In the genomic region with DNA sequence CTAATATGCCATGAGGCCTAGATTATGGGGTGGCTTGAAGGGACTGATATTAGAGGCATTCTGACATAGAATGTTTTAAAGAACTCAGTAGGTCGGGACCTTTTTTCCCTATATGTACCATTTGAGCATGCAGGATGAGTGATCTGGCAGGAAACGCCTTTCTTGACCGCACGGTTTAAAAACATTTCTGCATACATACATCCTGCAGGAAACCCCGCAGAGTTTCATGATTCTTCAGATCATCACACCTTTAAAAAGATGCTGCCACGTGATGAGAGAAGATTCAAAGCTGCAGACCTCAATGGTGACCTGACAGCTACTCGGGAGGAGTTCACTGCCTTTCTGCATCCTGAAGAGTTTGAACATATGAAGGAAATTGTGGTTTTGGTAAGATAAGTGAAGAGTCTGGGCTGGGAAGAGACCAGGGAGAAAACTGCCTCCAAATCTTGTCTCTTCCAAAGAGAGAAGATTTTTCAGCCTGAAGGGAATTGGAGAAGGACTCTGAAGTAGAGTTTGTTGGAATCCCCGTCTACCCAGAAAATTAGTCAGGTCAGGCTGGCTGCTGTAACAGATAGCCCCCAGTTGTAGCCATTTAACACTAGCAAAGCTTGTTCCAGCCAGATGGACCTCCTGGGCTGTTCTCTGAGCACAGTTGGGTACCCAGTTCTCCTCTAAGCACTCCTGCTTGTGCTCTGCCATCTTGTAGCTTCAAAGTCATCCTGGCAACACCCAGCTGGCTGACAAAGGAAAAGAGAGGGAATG, we compare ENCODE assay signal across 2 cellular contexts.
A peak's percentile ranks its signal among the peaks of the same experiment; 100 is the strongest.
TF ChIP-seq lines count a peak whose summit lies in the region.

No MANE protein-coding gene starts in this region.

TF ChIP-seq in HepG2, 621 proteins besides CTCF, POLR2A, EP300 and RAD21:
- no peak for TF ChIP-seq HNRNPH1 (optimal IDR thresholded peaks at IDR 0.05; ENCODE audit: low read depth, low read length)
- no peak for TF ChIP-seq POLR2G (IDR thresholded peaks at IDR 0.05; ENCODE audit: low read depth, low read length)
- peak; percentile 94 for TF ChIP-seq ZNF12 (CRISPR knock-in tag; IDR thresholded peaks at IDR 0.05)
- TF ChIP-seq, protein P1, sequence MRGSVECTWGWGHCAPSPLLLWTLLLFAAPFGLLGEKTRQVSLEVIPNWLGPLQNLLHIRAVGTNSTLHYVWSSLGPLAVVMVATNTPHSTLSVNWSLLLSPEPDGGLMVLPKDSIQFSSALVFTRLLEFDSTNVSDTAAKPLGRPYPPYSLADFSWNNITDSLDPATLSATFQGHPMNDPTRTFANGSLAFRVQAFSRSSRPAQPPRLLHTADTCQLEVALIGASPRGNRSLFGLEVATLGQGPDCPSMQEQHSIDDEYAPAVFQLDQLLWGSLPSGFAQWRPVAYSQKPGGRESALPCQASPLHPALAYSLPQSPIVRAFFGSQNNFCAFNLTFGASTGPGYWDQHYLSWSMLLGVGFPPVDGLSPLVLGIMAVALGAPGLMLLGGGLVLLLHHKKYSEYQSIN (CRISPR knock-in tag; IDR thresholded peaks at IDR 0.05; ENCODE audit: borderline replicate concordance), result no peak
- TF ChIP-seq FIP1L1 (IDR thresholded peaks at IDR 0.05; ENCODE audit: borderline replicate concordance, insufficient read depth, low read depth, low read length), result no peak

TF ChIP-seq in GM12878, 131 proteins besides CTCF, POLR2A, EP300 and RAD21:
- TF ChIP-seq TARDBP (IDR thresholded peaks at IDR 0.05; ENCODE audit: borderline replicate concordance) (no peak), RUNX3 (IDR thresholded peaks at IDR 0.05; ENCODE audit: low read length) (peak; percentile 17; the same call in 1 of the 2 replicates)
